ENCODE assay signal across 9 cellular contexts in genomic region chr7:158975526-158976467, GRCh38.
DNase-seq lines count a peak whose midpoint lies in the region; ATAC-seq and TF ChIP-seq lines count a peak whose summit lies in the region.
"Had no signal": no experiment of that assay in that cellular context is flagged by ENCODE, and none has a peak within 500 bp of the region (broad histone marks: within the 10 kb centered on the region; RNA-seq: fewer than 3 reads in every experiment).

No MANE protein-coding gene starts in this region.

- no peak overlapping the region for H3K27ac ChIP-seq in lower lobe of right lung
- H3K27ac ChIP-seq: SJSA1 had no signal

- no peak overlapping the region for H3K4me3 Mint-ChIP-seq in Calu3 (ENCODE audit: low read depth, unreplicated experiment)
- H3K4me3 Mint-ChIP-seq in T-helper 1 cell treated with Interleukin-12 subunit alpha and Interleukin-12 subunit beta and Interleukin-4 antibody, amounts not matched to agents 30 μg/mL and 1 μg/mL, for 36 hours = peak overlapping the region; percentile 41

- peaks cover 9% of the 10 kb centered on the region for H3K9me3 ChIP-seq in lower lobe of right lung

- intact Hi-C loops in Calu3 (cut with micrococcal nuclease; ENCODE audit: unreplicated experiment) (loop anchor here (2.0 kb wide), 1 partner anchor 91 kb away; no protein-coding TSS in a partner anchor), lower lobe of right lung (cut with DNase I) (no loop called here)

- peak; percentile 0 for ATAC-seq in HG03469 (IDR thresholded peaks at IDR 0.05; ENCODE audit: unreplicated experiment)
- ATAC-seq in lower lobe of right lung = no peak
- no peak for ATAC-seq in GM21515 (IDR thresholded peaks at IDR 0.05; ENCODE audit: unreplicated experiment)

- H3K27me3 ChIP-seq in lower lobe of right lung (ENCODE audit: low read depth) = no peaks in the 10 kb centered on the region
- H3K27me3 ChIP-seq: SJSA1 had no signal

- peaks cover 7% of the 10 kb centered on the region for H3K4me1 ChIP-seq in lower lobe of right lung

- peak overlapping the region; percentile 46 for H3K4me3 ChIP-seq in lower lobe of right lung

- no peaks in the 10 kb centered on the region for H3K27me3 Mint-ChIP-seq in Calu3 (ENCODE audit: unreplicated experiment)
- no peaks in the 10 kb centered on the region for H3K27me3 Mint-ChIP-seq in T-helper 1 cell treated with Interleukin-12 subunit alpha and Interleukin-12 subunit beta and Interleukin-4 antibody, amounts not matched to agents 30 μg/mL and 1 μg/mL, for 36 hours (ENCODE audit: low read depth)

- no peak overlapping the region for H3K27ac Mint-ChIP-seq in Calu3 (ENCODE audit: unreplicated experiment)
- no peak overlapping the region for H3K27ac Mint-ChIP-seq in T-helper 1 cell treated with Interleukin-12 subunit alpha and Interleukin-12 subunit beta and Interleukin-4 antibody, amounts not matched to agents 30 μg/mL and 1 μg/mL, for 36 hours

- peak; percentile 49 for DNase-seq in Calu3
- DNase-seq in lower lobe of right lung = no peak
- no peak for DNase-seq in OCI-M2 (lab: John Stamatoyannopoulos, UW; ENCODE audit: unreplicated experiment)
- DNase-seq in HCEC 1CT = no peak
- DNase-seq in NCI-H2227 (lab: John Stamatoyannopoulos, UW; ENCODE audit: unreplicated experiment) = no peak

- CTCF ChIA-PET in Calu3 (lab: Charles Lee) = interaction anchor here (1.6 to 2.0 kb wide), 2 partner anchors 18 to 112 kb away, joined by 4 to 5 read pairs; no protein-coding TSS in a partner anchor

- no peak for TF ChIP-seq CTCF in Calu3 (IDR thresholded peaks at IDR 0.05; ENCODE audit: unreplicated experiment)
- no peak for TF ChIP-seq CTCF in lower lobe of right lung (IDR thresholded peaks at IDR 0.05)

- H3K36me3 ChIP-seq in lower lobe of right lung = no peaks in the 10 kb centered on the region
- H3K36me3 ChIP-seq: SJSA1 had no signal

- H3K9me3 Mint-ChIP-seq in Calu3 (ENCODE audit: low read depth, unreplicated experiment) = no peaks in the 10 kb centered on the region
- peaks cover 10% of the 10 kb centered on the region for H3K9me3 Mint-ChIP-seq in T-helper 1 cell treated with Interleukin-12 subunit alpha and Interleukin-12 subunit beta and Interleukin-4 antibody, amounts not matched to agents 30 μg/mL and 1 μg/mL, for 36 hours

- peaks cover 6% of the 10 kb centered on the region for H3K36me3 Mint-ChIP-seq in Calu3 (ENCODE audit: insufficient read depth, unreplicated experiment)
- no peaks in the 10 kb centered on the region for H3K36me3 Mint-ChIP-seq in T-helper 1 cell treated with Interleukin-12 subunit alpha and Interleukin-12 subunit beta and Interleukin-4 antibody, amounts not matched to agents 30 μg/mL and 1 μg/mL, for 36 hours (ENCODE audit: low read depth)

- peaks cover 8% of the 10 kb centered on the region for H3K4me1 Mint-ChIP-seq in Calu3 (ENCODE audit: low read depth, unreplicated experiment)
- peaks cover 17% of the 10 kb centered on the region for H3K4me1 Mint-ChIP-seq in T-helper 1 cell treated with Interleukin-12 subunit alpha and Interleukin-12 subunit beta and Interleukin-4 antibody, amounts not matched to agents 30 μg/mL and 1 μg/mL, for 36 hours (ENCODE audit: low read depth)

- BruUV-seq in Calu3 (replicated peaks; lab: Mats Ljungman, UMichigan) = no TSS peak
